In the genomic region with DNA sequence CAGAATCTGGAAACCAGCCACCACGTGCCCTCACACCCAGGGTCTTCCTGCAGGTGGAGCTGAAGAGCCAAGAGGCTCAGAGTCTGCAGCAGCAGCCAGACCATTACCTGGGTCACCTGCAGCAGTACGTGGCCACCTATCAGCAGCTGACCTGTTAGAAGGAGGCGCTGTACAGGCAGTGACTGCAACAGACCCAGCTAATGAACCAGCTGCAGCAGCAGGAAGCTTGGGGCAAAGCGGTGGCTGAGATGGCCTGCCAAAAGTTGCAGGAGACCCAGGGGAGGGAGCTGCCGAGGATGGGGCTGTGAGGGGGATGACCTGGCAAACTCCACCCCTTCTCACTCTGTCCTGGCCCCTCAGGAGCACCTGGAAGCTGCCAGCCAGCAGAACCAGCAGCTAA, we compare ENCODE assay signal across 5 cellular contexts. TPM values are rescaled to one million over a fixed set of nuclear protein-coding genes. Genes with fewer than 3 reads are reported as not detected.
"Had no signal": no experiment of that assay in that cellular context is flagged by ENCODE, and none has a peak within 500 bp of the region (broad histone marks: within the 10 kb centered on the region; RNA-seq: fewer than 3 reads in every experiment).

No MANE protein-coding gene starts in this region.

RNA-seq across cellular contexts. Expression of gene GOLGA8T, which starts 8.4 kb away (rescaled TPM):
- total RNA-seq: GM23248, H4, H9, HFFc6 had no signal
- polyA plus RNA-seq: GM23248, GM23338 had no signal
